ENCODE assay signal across 8 cellular contexts in the genomic region with DNA sequence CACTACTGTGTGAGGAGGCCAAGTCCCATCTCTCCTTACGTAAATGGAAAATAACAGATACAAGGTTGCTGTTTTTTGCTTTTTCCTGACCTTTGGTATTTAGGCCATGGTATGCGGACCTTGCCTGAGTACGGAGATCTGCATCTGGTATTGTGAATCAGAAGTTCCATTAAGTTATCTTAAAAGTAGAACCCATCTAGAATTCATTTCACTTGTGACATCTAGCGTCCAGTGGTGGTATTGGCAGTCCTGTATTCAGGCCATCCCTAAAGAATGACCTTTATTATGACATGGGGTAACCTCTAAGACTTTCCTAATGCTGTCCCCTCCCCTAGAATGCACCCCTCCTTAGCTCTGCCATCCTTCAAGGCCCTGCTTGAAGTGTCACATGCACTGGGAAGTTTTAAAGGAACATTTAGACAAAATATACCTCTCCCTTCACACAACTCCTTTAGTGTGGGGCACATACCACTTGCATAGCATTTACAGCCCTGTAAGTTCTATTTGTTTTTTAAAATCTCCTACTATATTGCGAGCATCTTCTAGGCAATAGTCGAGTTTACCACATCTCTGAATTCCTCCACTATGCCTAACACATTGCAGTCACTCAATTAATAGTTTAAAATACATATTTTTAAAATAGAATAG. TPM values are rescaled to one million over a fixed set of nuclear protein-coding genes. Genes with fewer than 3 reads are reported as not detected.
DNase-seq lines count a peak whose midpoint lies in the region; ATAC-seq, FAIRE-seq and TF ChIP-seq lines count a peak whose summit lies in the region.

No MANE protein-coding gene starts in this region.

- H4K20me1 ChIP-seq in K562 (replicated peaks; ENCODE audit: control insufficient read depth, insufficient read depth, low read length) = 0 out of 2 replicates have a peak, but pooled peaks cover 3% of the 10 kb centered on the region

- no peak overlapping the region for H2AFZ ChIP-seq in K562 (ENCODE audit: low read depth, low read length)

- H3K4me1 ChIP-seq in K562 (replicated peaks in 1 of 2; ENCODE audit: control insufficient read depth in 2 of 2, insufficient read depth in 2 of 2, low read length in 2 of 2) = peaks cover 2 to 7% of the 10 kb centered on the region in 2 experiments; a peak in 3 of 5 replicates

- in situ Hi-C loops in K562 (cut with MboI) = no loop called here

- TF ChIP-seq EP300 in K562 (IDR thresholded peaks at IDR 0.05; ENCODE audit: low read length) = no peak

- peak; percentile 42 to 73 (median 68); a peak in 5 of 6 replicates for TF ChIP-seq CTCF in K562 (IDR thresholded peaks at IDR 0.05 in 2 of 3, conservative IDR thresholded peaks at IDR 0.05 in 1 of 3; ENCODE audit: insufficient read depth in 2 of 3, low read depth in 1 of 3, low read length in 3 of 3)

- H3K9me3 ChIP-seq in K562 (replicated peaks; ENCODE audit: control insufficient read depth, insufficient read depth, low read depth, low read length) = 0 out of 2 replicates have a peak, but pooled peaks cover 2% of the 10 kb centered on the region

- POLR2A ChIA-PET in K562 (lab: Yijun Ruan, JAX) = no interaction called here

- H3K4me3 ChIP-seq in K562 = no peak overlapping the region

- DNase-seq in ELR (ENCODE audit: low read depth) (peak; percentile 80), LHCN-M2 (ENCODE audit: low read depth) (peak; percentile 71), T1000 (lab: John Stamatoyannopoulos, UW) (peak; percentile 22), K562 (ENCODE audit: extremely low read depth in 1 of 4, low spot score in 3 of 4) (peak; percentile 29 to 59 (median 45)), iris pigment epithelial cell (ENCODE audit: low read depth) (peak; percentile 74)
- peak; percentile 52 for DNase-seq in stimulated activated CD4-positive, alpha-beta T cell treated with anti-CD3 and anti-CD28 coated beads, Interleukin-1b, Interleukin-23, amount 100 ng/mL, for 48 hours

- no peaks in the 10 kb centered on the region for H3K27me3 ChIP-seq in K562 (ENCODE audit: control insufficient read depth in 2 of 2, insufficient read depth in 2 of 2, low read length in 2 of 2)

- ATAC-seq in GM21717 (IDR thresholded peaks at IDR 0.05; ENCODE audit: unreplicated experiment) = peak; percentile 35
- peak; percentile 15; the same call in 1 of the 3 replicates for ATAC-seq in K562
- no peak for ATAC-seq in GM18520 (IDR thresholded peaks at IDR 0.05; ENCODE audit: unreplicated experiment)

- peak; percentile 58 to 66 for TF ChIP-seq RAD21 in K562 (CRISPR knock-in tag; conservative IDR thresholded peaks at IDR 0.05 in 1 of 2, IDR thresholded peaks at IDR 0.05 in 1 of 2)

- H3K79me2 ChIP-seq in K562 (ENCODE audit: control insufficient read depth, insufficient read depth, low read length) = peaks cover 30% of the 10 kb centered on the region

- BruUV-seq in K562 (replicated peaks; lab: Mats Ljungman, UMichigan) = no TSS peak

- 4% methylated on average over 6 of the region's 6 CpGs for WGBS in K562 (ENCODE audit: insufficient coverage, low coverage, missing lambda C conversion rate)

- CTCF ChIA-PET in K562 (lab: Yijun Ruan, JAX; ENCODE audit: low intra/inter-chr PET ratio) = no interaction called here

- FAIRE-seq in K562 (lab: Jason Lieb, UNC) = peak; percentile 77

- no peak overlapping the region for H3K9ac ChIP-seq in K562 (ENCODE audit: insufficient read depth in 1 of 2, low read depth in 2 of 2, low read length in 2 of 2)

- intact Hi-C loops in K562 (cut with micrococcal nuclease) = loop anchor here (1.0 to 5.0 kb wide), 4 partner anchors 86 to 1004 kb away; a partner anchor contains a TSS

- no peaks in the 10 kb centered on the region for H3K9me1 ChIP-seq in K562 (ENCODE audit: control insufficient read depth, insufficient read depth, low read length)

- TF ChIP-seq POLR2A in K562 (conservative IDR thresholded peaks at IDR 0.05) = no peak

- H3K36me3 ChIP-seq in K562 (ENCODE audit: control insufficient read depth, insufficient read depth, low read length) = no peaks in the 10 kb centered on the region

- no peak overlapping the region for H3K27ac ChIP-seq in K562 (ENCODE audit: extremely low read depth, low read depth, low read length)

- H3K4me2 ChIP-seq in K562 (ENCODE audit: insufficient read depth, low read length) = no peak overlapping the region

TF ChIP-seq in K562, 482 proteins besides CTCF, POLR2A, EP300 and RAD21:
- TF ChIP-seq, protein P1, sequence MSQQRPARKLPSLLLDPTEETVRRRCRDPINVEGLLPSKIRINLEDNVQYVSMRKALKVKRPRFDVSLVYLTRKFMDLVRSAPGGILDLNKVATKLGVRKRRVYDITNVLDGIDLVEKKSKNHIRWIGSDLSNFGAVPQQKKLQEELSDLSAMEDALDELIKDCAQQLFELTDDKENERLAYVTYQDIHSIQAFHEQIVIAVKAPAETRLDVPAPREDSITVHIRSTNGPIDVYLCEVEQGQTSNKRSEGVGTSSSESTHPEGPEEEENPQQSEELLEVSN (IDR thresholded peaks at IDR 0.05; ENCODE audit: borderline replicate concordance in 1 of 2, extremely low read depth in 1 of 2, insufficient read depth in 1 of 2, insufficient read length in 1 of 2, low read depth in 1 of 2, low read length in 1 of 2, poor library complexity in 1 of 2, severe bottlenecking in 1 of 2) = no peak
- TF ChIP-seq SMC3 (conservative IDR thresholded peaks at IDR 0.05; ENCODE audit: insufficient read depth, low read depth, low read length) (0 out of 2 replicates have a peak, but pooled peaks have one; percentile 17), MBD2 (IDR thresholded peaks at IDR 0.05; ENCODE audit: borderline replicate concordance, low read depth) (no peak)
TF ChIP-seq in K562: peak in this region for 1.

RNA-seq across cellular contexts. Expression of a gene that starts 1.9 kb away (rescaled TPM):
- total RNA-seq in LHCN-M2 (2014; rRNA removed) = 117 and 154 TPM in 2 replicates
- polyA plus RNA-seq in LHCN-M2 (2012) = 30.4 TPM
- total RNA-seq in K562 (2011; cell fraction: chromatin; rRNA removed; ENCODE audit: low replicate concordance) = 37.3 and 73.2 TPM in 2 replicates
- 10.8 and 13.7 TPM in 2 replicates for total RNA-seq in K562 (2011; cell fraction: nucleolus; rRNA removed)
- 25.5 and 50.2 TPM in 2 replicates for total RNA-seq in K562 (2011; cell fraction: nucleoplasm; rRNA removed)
- total RNA-seq in K562 (2014; rRNA removed) = 29.2 and 54.4 TPM in 2 replicates
- 46.4 and 53.2 TPM in 2 replicates for total RNA-seq in K562 (2014; rRNA removed; fragmentation: Illumina TruSeq; extraction: Trizol)
- 47.8 and 49.0 TPM in 2 replicates for total RNA-seq in K562 (2015; rRNA removed; fragmentation: Illumina TruSeq; extraction: Trizol)
- 32.8 and 33.5 TPM in 2 replicates for total RNA-seq in K562 (2021)
- 36.6 and 45.7 TPM in 2 replicates for polyA plus RNA-seq in K562 (2011; rRNA removed)
- polyA plus RNA-seq in K562 (2011; cell fraction: cytosol; rRNA removed) = 5.1 and 15.8 TPM in 2 replicates
- 32.5 and 44.3 TPM in 2 replicates for polyA plus RNA-seq in K562 (2011; cell fraction: nucleus; rRNA removed)
- polyA plus RNA-seq in K562 (2012) = 33.4 and 35.5 TPM in 2 replicates
- polyA plus RNA-seq in K562 (2014; fragmentation: Illumina TruSeq; extraction: Trizol) = 46.1 and 53.2 TPM in 2 replicates
- 10 to 100 TPM; 32.4 to 51.4 TPM for polyA plus RNA-seq in K562 (2014; fragmentation: Nextera tagmentation; extraction: Ambion mirVana)
- polyA plus RNA-seq in K562 (2014; rRNA removed) = 46.7 and 59.6 TPM in 2 replicates
- 47.4 and 52.1 TPM in 2 replicates for polyA minus RNA-seq in K562 (2011; rRNA and poly(A)+ RNA removed)
- polyA minus RNA-seq in K562 (2011; cell fraction: cytosol; rRNA and poly(A)+ RNA removed) = 10.3 and 12.9 TPM in 2 replicates
- polyA minus RNA-seq in K562 (2011; cell fraction: nucleus; rRNA and poly(A)+ RNA removed) = 27.1 and 50.0 TPM in 2 replicates

RNA-seq across cellular contexts. Expression of a gene that starts 55.4 kb away (rescaled TPM):
- 6.1 and 9.9 TPM in 2 replicates for total RNA-seq in LHCN-M2 (2014; rRNA removed)
- 9.4 TPM for polyA plus RNA-seq in LHCN-M2 (2012)
- 21.2 and 25.8 TPM in 2 replicates for total RNA-seq in K562 (2011; cell fraction: chromatin; rRNA removed; ENCODE audit: low replicate concordance)
- 10.1 and 11.8 TPM in 2 replicates for total RNA-seq in K562 (2011; cell fraction: nucleolus; rRNA removed)
- 10.5 and 17.9 TPM in 2 replicates for total RNA-seq in K562 (2011; cell fraction: nucleoplasm; rRNA removed)
- total RNA-seq in K562 (2014; rRNA removed) = 23.2 and 23.7 TPM in 2 replicates
- total RNA-seq in K562 (2014; rRNA removed; fragmentation: Illumina TruSeq; extraction: Trizol) = 20.2 and 20.5 TPM in 2 replicates
- 39.9 and 42.6 TPM in 2 replicates for total RNA-seq in K562 (2015; rRNA removed; fragmentation: Illumina TruSeq; extraction: Trizol)
- 28.2 and 29.1 TPM in 2 replicates for total RNA-seq in K562 (2021)
- polyA plus RNA-seq in K562 (2011; rRNA removed) = 9.8 and 35.1 TPM in 2 replicates
- polyA plus RNA-seq in K562 (2011; cell fraction: cytosol; rRNA removed) = 7.3 and 32.1 TPM in 2 replicates
- polyA plus RNA-seq in K562 (2011; cell fraction: nucleus; rRNA removed) = 25.0 and 96.7 TPM in 2 replicates
- 26.6 and 45.1 TPM in 2 replicates for polyA plus RNA-seq in K562 (2012)
- polyA plus RNA-seq in K562 (2014; fragmentation: Illumina TruSeq; extraction: Trizol) = 18.2 and 20.7 TPM in 2 replicates
- 1 to 10 TPM; 4.5 to 9.0 TPM for polyA plus RNA-seq in K562 (2014; fragmentation: Nextera tagmentation; extraction: Ambion mirVana)
- polyA plus RNA-seq in K562 (2014; rRNA removed) = 14.0 and 16.5 TPM in 2 replicates
- polyA minus RNA-seq in K562 (2011; rRNA and poly(A)+ RNA removed) = 30.6 and 103 TPM in 2 replicates
- polyA minus RNA-seq in K562 (2011; cell fraction: cytosol; rRNA and poly(A)+ RNA removed) = 14.0 and 36.2 TPM in 2 replicates
- 30.3 and 123 TPM in 2 replicates for polyA minus RNA-seq in K562 (2011; cell fraction: nucleus; rRNA and poly(A)+ RNA removed)

Comparison
In these comparisons a context has a peak if more than half of its experiments do, and no peak if none do; other contexts are left out.
1. DNase-seq: peak in every context shown above with its lines; median percentile 80 in ELR; 74 in iris pigment epithelial cell; 71 in LHCN-M2; 52 in stimulated activated CD4-positive, alpha-beta T cell treated with anti-CD3 and anti-CD28 coated beads, Interleukin-1b, Interleukin-23, amount 100 ng/mL, for 48 hours; 45 in K562; 22 in T1000.